Comparison of ENCODE assay signal across 32 cellular contexts in the genomic region with DNA sequence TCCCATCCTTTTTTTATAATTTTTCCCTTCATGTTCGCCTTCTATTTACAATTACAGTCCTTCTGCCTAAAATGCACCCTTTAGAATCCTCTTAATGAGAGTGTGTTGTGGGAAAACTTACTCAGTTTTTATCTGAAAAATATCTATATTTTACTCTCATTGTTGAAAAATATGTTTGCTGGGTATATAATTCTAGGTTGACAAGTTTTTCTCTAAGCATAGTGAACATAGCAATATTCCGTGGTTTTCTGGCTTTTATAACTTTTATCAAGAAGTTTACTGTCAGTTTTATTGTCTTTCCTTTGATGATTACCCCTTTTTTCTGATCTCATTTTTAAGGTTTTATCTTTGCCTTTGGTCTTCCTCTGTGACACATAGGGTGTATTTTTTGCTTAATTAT.
"Had no signal": no experiment of that assay in that cellular context is flagged by ENCODE, and none has a peak within 500 bp of the region (broad histone marks: within the 10 kb centered on the region; RNA-seq: fewer than 3 reads in every experiment).

No MANE protein-coding gene starts in this region.

- FAIRE-seq: astrocyte, bronchial epithelial cell had no signal

- H3K27ac ChIP-seq: adrenal gland, ascending aorta, body of pancreas, brain microvascular endothelial cell, breast epithelium, cardiac muscle cell had no signal

- H3K36me3 ChIP-seq: adrenal gland, ascending aorta, brain microvascular endothelial cell, breast epithelium, cardiac muscle cell had no signal

- H3K4me3 ChIP-seq: adrenal gland, ascending aorta, body of pancreas, breast epithelium, cardiac muscle cell had no signal

- H3K9me3 ChIP-seq: adrenal gland, body of pancreas had no signal

- ATAC-seq: activated naive CD4-positive, alpha-beta T cell treated with anti-CD3 and anti-CD28 coated beads, Interleukin-2, amount 50 U/mL, for 72 hours; activated naive CD8-positive, alpha-beta T cell treated with anti-CD3 and anti-CD28 coated beads, Interleukin-2, amount 50 U/mL, for 24 hours; activated T-cell treated with anti-CD3 and anti-CD28 coated beads, Interleukin-2, amount 50 U/mL, for 4 hours; activated T-cell treated with anti-CD3 and anti-CD28 coated beads, Interleukin-2, amount 50 U/mL, for 72 hours; activated T-helper 17 cell treated with anti-CD3 and anti-CD28 coated beads, Interleukin-2, amount 50 U/mL, for 72 hours; body of pancreas had no signal

- DNase-seq: activated effector memory CD4-positive, alpha-beta T cell treated with anti-CD3 and anti-CD28 coated beads, Interleukin-2, amount 50 U/mL, for 16 hours; activated effector memory CD4-positive, alpha-beta T cell treated with Interleukin-2 at 50 U/mL for 16 hours; activated gamma-delta T cell; activated gamma-delta T cell treated with Interleukin-2 at 50 U/mL for 16 hours; activated naive CD4-positive, alpha-beta T cell; activated naive CD4-positive, alpha-beta T cell treated with anti-CD3 and anti-CD28 coated beads for 36 hours; activated naive CD4-positive, alpha-beta T cell treated with anti-CD3 and anti-CD28 coated beads, Interleukin-2, amount 10 ng/mL, durations not matched to agents 7 days and 5 days; activated naive CD4-positive, alpha-beta T cell treated with anti-CD3 and anti-CD28 coated beads, Interleukin-2, amount 50 U/mL, for 16 hours; activated naive CD4-positive, alpha-beta T cell treated with Interleukin-2 at 50 U/mL for 16 hours; activated naive CD8-positive, alpha-beta T cell treated with anti-CD3 and anti-CD28 coated beads for 36 hours; activated naive CD8-positive, alpha-beta T cell treated with anti-CD3 and anti-CD28 coated beads, Interleukin-2, amount 10 ng/mL, durations not matched to agents 7 days and 5 days; activated naive CD8-positive, alpha-beta T cell treated with anti-CD3 and anti-CD28 coated beads, Interleukin-2, amount 50 U/mL, for 24 hours; activated T-cell treated with anti-CD3 and anti-CD28 coated beads, Interleukin-2, amount 50 U/mL, for 4 hours; activated T-cell treated with anti-CD3 and anti-CD28 coated beads, Interleukin-2, amount 50 U/mL, for 48 hours; activated T-cell treated with anti-CD3 and anti-CD28 coated beads, Interleukin-2, amount 50 U/mL, for 72 hours; adrenal gland; amniotic stem cell; amygdala; anterior cingulate cortex; aorta; body of pancreas; brain microvascular endothelial cell; caudate nucleus; central memory CD4-positive, alpha-beta T cell; cerebellar nuclear complex had no signal

- H3K4me1 ChIP-seq: adrenal gland, ascending aorta, body of pancreas, breast epithelium had no signal
